ENCODE assay signal across 10 cellular contexts in the genomic region with DNA sequence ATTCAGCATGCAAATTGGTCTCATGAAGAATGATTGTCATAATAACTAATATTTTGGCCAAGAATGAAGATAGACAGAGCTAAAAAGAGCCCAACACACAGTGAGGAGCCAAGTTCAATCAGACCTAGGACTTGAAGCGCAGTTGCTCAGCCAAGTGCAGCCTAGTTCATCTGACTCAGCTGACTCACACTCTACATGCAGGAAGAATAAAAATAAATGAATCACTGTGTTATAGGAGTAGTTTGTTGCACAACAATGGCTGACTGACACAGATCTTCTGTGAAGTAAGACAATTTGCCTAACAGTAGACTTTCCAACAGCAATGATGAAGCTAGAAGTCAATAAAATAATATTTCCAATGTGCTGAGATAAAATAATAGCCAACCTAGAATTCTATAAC.
DNase-seq lines count a peak whose midpoint lies in the region; ATAC-seq and TF ChIP-seq lines count a peak whose summit lies in the region.
"Had no signal": no experiment of that assay in that cellular context is flagged by ENCODE, and none has a peak within 500 bp of the region (broad histone marks: within the 10 kb centered on the region; RNA-seq: fewer than 3 reads in every experiment).

No MANE protein-coding gene starts in this region.

- H3K4me3 ChIP-seq in PC-3 (ENCODE audit: low read length): no peak overlapping the region
- H3K4me3 ChIP-seq: SK-N-MC had no signal

- no peak overlapping the region for H2AFZ ChIP-seq in PC-3 (ENCODE audit: low read length)

- peak; percentile 48; the same call in 1 of the 2 replicates for ATAC-seq in PC-3
- ATAC-seq in sciatic nerve: peak; percentile 81
- no peak for ATAC-seq in HG02623 (IDR thresholded peaks at IDR 0.05; ENCODE audit: unreplicated experiment)

- no TSS peak for BruUV-seq in PC-3 (replicated peaks; lab: Mats Ljungman, UMichigan)

- CTCF ChIA-PET in PC-3 (lab: Charles Lee): no interaction called here

- no peaks in the 10 kb centered on the region for H3K36me3 ChIP-seq in PC-3 (ENCODE audit: low read depth, low read length)

- H3K27ac ChIP-seq in PC-3 (ENCODE audit: low read length): no peak overlapping the region
- H3K27ac ChIP-seq: SK-N-MC had no signal

- no peaks in the 10 kb centered on the region for H3K9me3 ChIP-seq in PC-3 (ENCODE audit: low read length)

- no peaks in the 10 kb centered on the region for H3F3A ChIP-seq in PC-3 (ENCODE audit: low read length, unreplicated experiment)

- H3K27me3 ChIP-seq in PC-3 (ENCODE audit: low read length): no peaks in the 10 kb centered on the region

- peaks cover 6% of the 10 kb centered on the region; the same call in 1 of the 2 replicates for H3K4me1 ChIP-seq in PC-3 (ENCODE audit: insufficient read depth, low read length)

- no peak for TF ChIP-seq CTCF in PC-3 (conservative IDR thresholded peaks at IDR 0.05; ENCODE audit: low read depth, low read length)

- DNase-seq in GM03348 (ENCODE audit: low spot score) (peak; percentile 33), PC-3 (peak; percentile 66), fibroblast of peridontal ligament (ENCODE audit: extremely low read depth) (peak; percentile 51), sciatic nerve (ENCODE audit: low spot score) (no peak), activated T-cell treated with anti-CD3 and anti-CD28 coated beads for 4 hours (no peak), NCI-H345 (lab: John Stamatoyannopoulos, UW) (no peak)
- DNase-seq in activated CD4-positive, CD25-positive, alpha-beta regulatory T cell treated with anti-CD3 and anti-CD28 coated beads, Interleukin-2, amount 50 U/mL, for 72 hours: no peak
- DNase-seq: NCI-H2171 had no signal

- H3K4me2 ChIP-seq in PC-3 (ENCODE audit: low read length): no peak overlapping the region

- H3K79me2 ChIP-seq in PC-3 (ENCODE audit: low read length): no peaks in the 10 kb centered on the region

- no peaks in the 10 kb centered on the region for H4K20me1 ChIP-seq in PC-3 (ENCODE audit: low read length)

- no peaks in the 10 kb centered on the region for H3K9me2 ChIP-seq in PC-3 (replicated peaks; ENCODE audit: low read length)

- no peak overlapping the region for H3K9ac ChIP-seq in PC-3 (ENCODE audit: low read length)

- intact Hi-C loops in PC-3 (cut with micrococcal nuclease): no loop called here
- intact Hi-C loops in sciatic nerve (cut with DNase I): no loop called here

- POLR2A ChIA-PET in PC-3 (lab: Charles Lee; ENCODE audit: unreplicated experiment): no interaction called here

Comparison
In these comparisons a context has a peak if more than half of its experiments do, and no peak if none do; other contexts are left out.
1. DNase-seq: peak in GM03348 (single experiment), PC-3 (single experiment) and fibroblast of peridontal ligament (single experiment); none in sciatic nerve (single experiment), activated T-cell treated with anti-CD3 and anti-CD28 coated beads for 4 hours (single experiment), NCI-H345 (single experiment) and activated CD4-positive, CD25-positive, alpha-beta regulatory T cell treated with anti-CD3 and anti-CD28 coated beads, Interleukin-2, amount 50 U/mL, for 72 hours (single experiment).